ENCODE assay signal across 13 cellular contexts in genomic region chr1:166170075-166170474, GRCh38. TPM values are rescaled to one million over a fixed set of nuclear protein-coding genes. Genes with fewer than 3 reads are reported as not detected.
DNase-seq lines count a peak whose midpoint lies in the region; ATAC-seq and TF ChIP-seq lines count a peak whose summit lies in the region.
"Had no signal": no experiment of that assay in that cellular context is flagged by ENCODE, and none has a peak within 500 bp of the region (broad histone marks: within the 10 kb centered on the region; RNA-seq: fewer than 3 reads in every experiment).

No MANE protein-coding gene starts in this region.

- H3K4me1 ChIP-seq in OCI-LY7 (ENCODE audit: insufficient read depth, low read length, poor library complexity, severe bottlenecking) = no peaks in the 10 kb centered on the region

- H3K79me2 ChIP-seq in OCI-LY7 (ENCODE audit: insufficient read depth, low read depth, low read length) = no peaks in the 10 kb centered on the region

- H2AFZ ChIP-seq in OCI-LY7 (ENCODE audit: low read length) = no peak overlapping the region

- POLR2A ChIA-PET in OCI-LY7 (lab: Charles Lee) = interaction anchor here (0.7 to 1.2 kb wide), 2 partner anchors 10 to 488 kb away, joined by 3 read pairs; no protein-coding TSS in a partner anchor

- no peak for DNase-seq in activated CD4-positive, CD25-positive, alpha-beta regulatory T cell (lab: John Stamatoyannopoulos, UW)
- DNase-seq in coronary artery (ENCODE audit: low spot score) = peak; percentile 21
- DNase-seq in OCI-LY7 (ENCODE audit: low spot score) = no peak
- DNase-seq in middle frontal gyrus (ENCODE audit: extremely low spot score, low spot score) = no peak
- no peak for DNase-seq in SHP77 treated with DMSO at 0.1 percent for 48 hours (lab: John Stamatoyannopoulos, UW)
- DNase-seq: 8988T; activated CD4-positive, alpha-beta T cell treated with anti-CD3 and anti-CD28 coated beads, Interleukin-2, amount 50 U/mL, for 1 hour; DND-41; NCI-H187 had no signal

- no TSS peak for BruUV-seq in OCI-LY7 (replicated peaks; lab: Mats Ljungman, UMichigan)

- H3K36me3 ChIP-seq in OCI-LY7 (ENCODE audit: insufficient read depth, low read length) = no peaks in the 10 kb centered on the region
- H3K36me3 ChIP-seq: upper lobe of left lung had no signal

- H3K9me3 ChIP-seq in OCI-LY7 (ENCODE audit: low read length) = no peaks in the 10 kb centered on the region
- H3K9me3 ChIP-seq: upper lobe of left lung had no signal

- intact Hi-C loops in OCI-LY7 (cut with micrococcal nuclease; ENCODE audit: unreplicated experiment) = no loop called here

- ATAC-seq in activated CD4-positive, CD25-positive, alpha-beta regulatory T cell treated with anti-CD3 and anti-CD28 coated beads, Interleukin-2, amount 50 U/mL, for 24 hours = peak; percentile 51 to 65
- ATAC-seq in GM21515 (IDR thresholded peaks at IDR 0.05; ENCODE audit: unreplicated experiment) (peak; percentile 52), HG03066 (IDR thresholded peaks at IDR 0.05; ENCODE audit: low read depth, unreplicated experiment) (peak; percentile 46)

- H3K9me2 ChIP-seq in OCI-LY7 (ENCODE audit: insufficient read depth, low read length) = no peaks in the 10 kb centered on the region

- H3K27ac ChIP-seq in coronary artery (no peak overlapping the region), OCI-LY7 (ENCODE audit: low read depth, low read length, poor library complexity, severe bottlenecking) (no peak overlapping the region)
- H3K27ac ChIP-seq: upper lobe of left lung had no signal

- no peak for TF ChIP-seq CTCF in coronary artery (IDR thresholded peaks at IDR 0.05)
- TF ChIP-seq CTCF in OCI-LY7 (conservative IDR thresholded peaks at IDR 0.05; ENCODE audit: low read length) = no peak

- no peak overlapping the region for H3K4me2 ChIP-seq in OCI-LY7 (ENCODE audit: low read length)

- no peak overlapping the region for H3K4me3 ChIP-seq in coronary artery
- H3K4me3 ChIP-seq in OCI-LY7 (ENCODE audit: low read depth, low read length, poor library complexity, severe bottlenecking) = no peak overlapping the region
- H3K4me3 ChIP-seq: upper lobe of left lung had no signal

- CTCF ChIA-PET in OCI-LY7 (lab: Charles Lee; ENCODE audit: unreplicated experiment) = interaction anchor here (0.6 kb wide), 1 partner anchor 414 kb away, joined by 3 read pairs; no protein-coding TSS in a partner anchor

- H4K20me1 ChIP-seq in OCI-LY7 (ENCODE audit: insufficient read depth, low read length) = no peaks in the 10 kb centered on the region

RNA-seq across cellular contexts. Expression of gene FAM78B, which starts 3.3 kb away (rescaled TPM):
- total RNA-seq in OCI-LY7 (2014; rRNA removed; shearing (Covaris generic)) = not detected in 2 replicates
- total RNA-seq in OCI-LY7 (2022) = not detected in 2 replicates
